In genomic region chr9:33548816-33549215, GRCh38 we compare ENCODE assay signal across 8 cellular contexts. TPM values are rescaled to one million over a fixed set of nuclear protein-coding genes. Genes with fewer than 3 reads are reported as not detected.
DNase-seq lines count a peak whose midpoint lies in the region; ATAC-seq, FAIRE-seq and TF ChIP-seq lines count a peak whose summit lies in the region.
"Not testable (repeated sequence)": the region's sequence is repeated elsewhere in the genome, so short reads cannot be mapped to it uniquely, and the experiment has no call there.
"Had no signal": no experiment of that assay in that cellular context is flagged by ENCODE, and none has a peak within 500 bp of the region (broad histone marks: within the 10 kb centered on the region; RNA-seq: fewer than 3 reads in every experiment).

No MANE protein-coding gene starts in this region.

- TF ChIP-seq RAD21 in A549 (conservative IDR thresholded peaks at IDR 0.05 in 1 of 2, IDR thresholded peaks at IDR 0.05 in 1 of 2) = not testable (repeated sequence)

- not testable (repeated sequence) for H3K9me3 Mint-ChIP-seq in HFFc6; MCF 10A (ENCODE audit: unreplicated experiment)

- H3K9ac ChIP-seq in keratinocyte (ENCODE audit: control insufficient read depth, extremely low read depth, insufficient read depth, low read length) = not testable (repeated sequence)

- ATAC-seq in A549 = not testable (repeated sequence)
- ATAC-seq in Panc1 = peak; percentile 77; the same call in 1 of the 2 replicates

- intact Hi-C loops in Panc1 (cut with micrococcal nuclease; ENCODE audit: unreplicated experiment); MCF 10A (cut with micrococcal nuclease): not testable (repeated sequence)

- CTCF ChIA-PET in A549 (lab: Yijun Ruan, JAX); Panc1 (lab: Charles Lee); MCF 10A (lab: Yijun Ruan, JAX): not testable (repeated sequence)

- WGBS in A549 (ENCODE audit: missing lambda C conversion rate) = 9% methylated on average over 4 of the region's 4 CpGs

- not testable (repeated sequence) for H3K27me3 Mint-ChIP-seq in HFFc6 (ENCODE audit: insufficient read depth); MCF 10A (ENCODE audit: insufficient read depth, unreplicated experiment)

- H3K36me3 Mint-ChIP-seq in HFFc6 (ENCODE audit: low read depth) = peaks cover 22% of the 10 kb centered on the region
- H3K36me3 Mint-ChIP-seq in MCF 10A (ENCODE audit: insufficient read depth, unreplicated experiment) = not testable (repeated sequence)

- peak overlapping the region; percentile 72 for H3K4me3 Mint-ChIP-seq in HFFc6
- H3K4me3 Mint-ChIP-seq in MCF 10A (ENCODE audit: unreplicated experiment) = not testable (repeated sequence)

- in situ Hi-C loops in Panc1 (cut with HindIII; ENCODE audit: low pct_unique_long_range_greater_than_20kb, low sequenced_read_pairs) = not testable (repeated sequence)

- H3K27ac ChIP-seq in A549; Panc1 (ENCODE audit: low read length); keratinocyte (ENCODE audit: control insufficient read depth, insufficient read depth, low read length): not testable (repeated sequence)

- not testable (repeated sequence) for H4K20me1 ChIP-seq in keratinocyte (ENCODE audit: control insufficient read depth, extremely low read depth, insufficient read depth, low read length)

- H3K27ac Mint-ChIP-seq in HFFc6 (peak overlapping the region; percentile 88), MCF 10A (ENCODE audit: low read depth, unreplicated experiment) (peak overlapping the region; percentile 36)

- TF ChIP-seq POLR2A in A549 (IDR thresholded peaks at IDR 0.05; ENCODE audit: low read length) = not testable (repeated sequence)

- FAIRE-seq in A549 (lab: Jason Lieb, UNC) = not testable (repeated sequence)
- peak; percentile 62 for FAIRE-seq in keratinocyte (lab: Jason Lieb, UNC)

- TF ChIP-seq EP300 in A549 (IDR thresholded peaks at IDR 0.05) = not testable (repeated sequence)

- POLR2A ChIA-PET in A549 (lab: Yijun Ruan, JAX); Panc1 (lab: Charles Lee): not testable (repeated sequence)
- POLR2A ChIA-PET in MCF 10A (lab: Yijun Ruan, JAX) = interaction anchor here (0.7 kb wide), 1 partner anchor 231 kb away, joined by 3 read pairs; no protein-coding TSS in a partner anchor

- H2AFZ ChIP-seq in keratinocyte (ENCODE audit: control insufficient read depth, low read length) = not testable (repeated sequence)

- not testable (repeated sequence) for BruUV-seq in Panc1 (replicated peaks; lab: Mats Ljungman, UMichigan); MCF 10A (replicated peaks; lab: Mats Ljungman, UMichigan)

- H3K4me1 ChIP-seq in A549 = peaks cover 16% of the 10 kb centered on the region
- H3K4me1 ChIP-seq in Panc1 (ENCODE audit: control insufficient read depth, insufficient read depth, low read length) = not testable (repeated sequence)
- H3K4me1 ChIP-seq in keratinocyte (ENCODE audit: control insufficient read depth, extremely low read depth, insufficient read depth, low read length) = peaks cover 14% of the 10 kb centered on the region

- not testable (repeated sequence) for H3K36me3 ChIP-seq in Panc1 (ENCODE audit: control insufficient read depth, insufficient read depth, low read length); keratinocyte (ENCODE audit: control insufficient read depth in 2 of 2, extremely low read depth in 1 of 2, insufficient read depth in 2 of 2, low read length in 2 of 2)

- H3K4me3 ChIP-seq in A549; Panc1 (ENCODE audit: low read depth in 2 of 2, low read length in 2 of 2); keratinocyte (ENCODE audit: control insufficient read depth in 2 of 3, extremely low read depth in 1 of 3, insufficient read depth in 2 of 3, low read depth in 1 of 3, low read length in 3 of 3): not testable (repeated sequence)

- not testable (repeated sequence) for TF ChIP-seq CTCF in A549 (IDR thresholded peaks at IDR 0.05); HFFc6 (IDR thresholded peaks at IDR 0.05); Panc1 (IDR thresholded peaks at IDR 0.05); MCF 10A (IDR thresholded peaks at IDR 0.05; ENCODE audit: unreplicated experiment); keratinocyte (optimal IDR thresholded peaks at IDR 0.05 in 1 of 3, IDR thresholded peaks at IDR 0.05 in 1 of 3, conservative IDR thresholded peaks at IDR 0.05 in 1 of 3; ENCODE audit: extremely low read depth in 1 of 3, insufficient read depth in 2 of 3, low read length in 3 of 3)

- H3K4me2 ChIP-seq in A549 = peak overlapping the region; percentile 25
- H3K4me2 ChIP-seq in keratinocyte (ENCODE audit: control insufficient read depth, extremely low read depth, insufficient read depth, low read depth, low read length) = not testable (repeated sequence)

- dilution Hi-C loops in keratinocyte (cut with MboI; ENCODE audit: extremely low pct_ligation_motif_present, low sequenced_read_pairs) = not testable (repeated sequence)

- not testable (repeated sequence) for H3K27me3 ChIP-seq in Panc1 (ENCODE audit: control insufficient read depth, insufficient read depth, low read length); keratinocyte (ENCODE audit: control insufficient read depth, extremely low read depth, insufficient read depth, low read length)

- H3K79me2 ChIP-seq in keratinocyte (ENCODE audit: control insufficient read depth, insufficient read depth, low read length) = not testable (repeated sequence)

- H3K4me1 Mint-ChIP-seq in HFFc6 (ENCODE audit: low read depth) = peaks cover 43% of the 10 kb centered on the region
- not testable (repeated sequence) for H3K4me1 Mint-ChIP-seq in MCF 10A (ENCODE audit: insufficient read depth, unreplicated experiment)

- DNase-seq in A549 (ENCODE audit: low read depth in 1 of 2, low spot score in 1 of 2); Panc1 (ENCODE audit: low read depth, low spot score); keratinocyte (ENCODE audit: low read depth, low spot score): not testable (repeated sequence)
- DNase-seq in ELR (ENCODE audit: low read depth) = peak; percentile 74
- peak; percentile 7 for DNase-seq in HFFc6
- DNase-seq in MCF 10A (ENCODE audit: unreplicated experiment) = peak; percentile 12
- DNase-seq in dermis blood vessel endothelial cell = peak; percentile 1

- H3K9me1 ChIP-seq in keratinocyte (ENCODE audit: control insufficient read depth, extremely low read depth, insufficient read depth, low read length) = not testable (repeated sequence)

- not testable (repeated sequence) for H3K9me3 ChIP-seq in A549; Panc1 (ENCODE audit: control insufficient read depth, insufficient read depth, low read depth, low read length); keratinocyte (ENCODE audit: control insufficient read depth, low read depth, low read length)

RNA-seq across cellular contexts. Expression of gene ANKRD18B, which starts 24.8 kb away (rescaled TPM):
- polyA plus RNA-seq in A549 (2011; rRNA removed) (11.3 and 12.6 TPM in 2 replicates), A549 (2017; fragmentation: RNase III; extraction: RNeasy Plus Mini Kit Qiagen cat#74134 plus additional on column Dnase treatment) (4.2 to 5.6 TPM (median 4.6 TPM) in 3 replicates), keratinocyte (1.1 to 16.9 TPM (median 2.9 TPM) in 3 replicates)
- polyA plus RNA-seq in A549 (2012; cell fraction: cytosol; rRNA removed) = 2.4 and 2.6 TPM in 2 replicates
- polyA plus RNA-seq in A549 (2012; cell fraction: nucleus; rRNA removed) = 1.5 and 2.4 TPM in 2 replicates
- polyA minus RNA-seq in A549 (2011; rRNA and poly(A)+ RNA removed) = 8.6 and 11.4 TPM in 2 replicates
- total RNA-seq in HFFc6 (2021; fragmentation: NEBNext Ultra II Directional; extraction: Animal tissue kit (Norgen Biotek cat#: 25700)) = 1 to 10 TPM; 5.1 to 9.9 (median 8.0) TPM
- total RNA-seq in Panc1 (2021; ENCODE audit: unreplicated experiment) (7.3 TPM), MCF 10A (2022) (12.5 and 13.0 TPM in 2 replicates), dermis blood vessel endothelial cell (under 0.01 and 1.4 TPM in 2 replicates)
- 1.2 TPM for polyA plus RNA-seq in Panc1 (2012; ENCODE audit: insufficient read length)
- polyA plus RNA-seq in keratinocyte (2011; ENCODE audit: low read depth) = 9.1 TPM
- polyA plus RNA-seq in keratinocyte (2011; cell fraction: cytosol; rRNA removed) = 1.2 and 20.5 TPM in 2 replicates
- polyA plus RNA-seq in keratinocyte (2011; cell fraction: nucleus; rRNA removed) = 9.4 and 15.1 TPM in 2 replicates
- 4.1 and 5.1 TPM in 2 replicates for polyA plus RNA-seq in keratinocyte (2012; ENCODE audit: low replicate concordance)
- 0.49 to 5.2 TPM (median 1.2 TPM) in 3 replicates for polyA minus RNA-seq in keratinocyte
- 1.3 TPM for polyA minus RNA-seq in keratinocyte (2011; cell fraction: cytosol; rRNA and poly(A)+ RNA removed)
- 4.1 and 7.8 TPM in 2 replicates for polyA minus RNA-seq in keratinocyte (2011; cell fraction: nucleus; rRNA and poly(A)+ RNA removed)
- polyA plus RNA-seq: CD8-positive, alpha-beta memory T cell had no signal
